34 cellular contexts compared by ENCODE assay signal in the genomic region with DNA sequence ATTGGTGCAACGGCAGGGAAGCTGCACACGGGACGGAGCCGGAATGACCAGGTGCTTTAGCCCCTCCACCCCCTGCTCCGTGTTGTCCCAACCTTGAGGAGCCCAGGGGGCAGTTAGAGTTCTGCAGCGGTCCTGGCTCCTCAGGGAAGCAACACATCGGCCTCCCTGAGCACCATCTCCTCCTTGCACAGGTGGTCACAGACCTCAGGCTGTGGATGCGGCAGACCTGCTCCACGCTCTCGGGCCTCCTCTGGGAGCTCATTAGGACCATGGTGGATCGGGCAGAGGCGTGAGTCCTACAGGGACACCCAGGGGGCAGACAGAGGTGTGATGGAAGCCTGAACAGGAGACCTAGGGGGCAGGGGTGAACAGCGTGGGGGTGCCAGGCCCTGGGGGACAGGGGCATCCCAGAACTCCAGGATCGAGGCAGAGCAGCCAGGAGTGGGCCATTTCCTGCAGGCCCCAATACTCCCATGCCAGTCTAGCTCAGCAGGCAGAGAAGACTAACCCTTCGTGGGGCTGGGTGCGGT.
"Had no signal": no experiment of that assay in that cellular context is flagged by ENCODE, and none has a peak within 500 bp of the region (broad histone marks: within the 10 kb centered on the region; RNA-seq: fewer than 3 reads in every experiment).

No MANE protein-coding gene starts in this region.

- H3K27me3 Mint-ChIP-seq: activated B cell treated with CpG ODN at 0.5 μM for 24 hours; activated CD4-positive, alpha-beta memory T cell treated with anti-CD3 and anti-CD28 coated beads for 36 hours; activated CD4-positive, alpha-beta T cell treated with anti-CD3 and anti-CD28 coated beads, Interleukin-2, amount 10 ng/mL, durations not matched to agents 24 days and 14 days; activated CD8-positive, alpha-beta T cell treated with anti-CD3 and anti-CD28 coated beads for 36 hours; activated naive CD4-positive, alpha-beta T cell treated with anti-CD3 and anti-CD28 coated beads, Interleukin-2, amount 10 ng/mL, durations not matched to agents 7 days and 5 days; activated naive CD4-positive, alpha-beta T cell treated with anti-CD3 and anti-CD28 coated beads, Interleukin-2, amount 50 U/mL, for 24 hours; activated naive CD8-positive, alpha-beta T cell; activated naive CD8-positive, alpha-beta T cell treated with anti-CD3 and anti-CD28 coated beads, Interleukin-2, amount 10 ng/mL, durations not matched to agents 7 days and 5 days; activated naive CD8-positive, alpha-beta T cell treated with anti-CD3 and anti-CD28 coated beads, Interleukin-2, amount 50 U/mL, for 24 hours; brain; central memory CD8-positive, alpha-beta T cell had no signal

- DNase-seq: activated B cell treated with CpG ODN at 0.5 μM for 24 hours; activated CD4-positive, alpha-beta memory T cell treated with anti-CD3 and anti-CD28 coated beads for 36 hours; activated CD4-positive, alpha-beta T cell treated with anti-CD3 and anti-CD28 coated beads for 4 hours; activated CD4-positive, alpha-beta T cell treated with anti-CD3 and anti-CD28 coated beads, Interleukin-2, amount 10 ng/mL, durations not matched to agents 24 days and 14 days; activated CD4-positive, alpha-beta T cell treated with anti-CD3 and anti-CD28 coated beads, Interleukin-2, amount 50 U/mL, for 1 hour; activated CD4-positive, alpha-beta T cell treated with anti-CD3 and anti-CD28 coated beads, Interleukin-2, amount 50 U/mL, for 4 hours; activated CD4-positive, CD25-positive, alpha-beta regulatory T cell treated with anti-CD3 and anti-CD28 coated beads, Interleukin-2, amount 50 U/mL, for 72 hours; activated CD8-positive, alpha-beta memory T cell treated with anti-CD3 and anti-CD28 coated beads, Interleukin-2, amount 50 U/mL, for 4 hours; activated CD8-positive, alpha-beta T cell treated with anti-CD3 and anti-CD28 coated beads for 36 hours; activated effector memory CD4-positive, alpha-beta T cell treated with Interleukin-2 at 50 U/mL for 16 hours; activated gamma-delta T cell; activated naive CD4-positive, alpha-beta T cell treated with anti-CD3 and anti-CD28 coated beads, Interleukin-2, amount 10 ng/mL, durations not matched to agents 7 days and 5 days; activated naive CD4-positive, alpha-beta T cell treated with Interleukin-2 at 50 U/mL for 16 hours; activated naive CD8-positive, alpha-beta T cell treated with anti-CD3 and anti-CD28 coated beads, Interleukin-2, amount 10 ng/mL, durations not matched to agents 7 days and 5 days; activated naive CD8-positive, alpha-beta T cell treated with anti-CD3 and anti-CD28 coated beads, Interleukin-2, amount 50 U/mL, for 24 hours; activated T-cell treated with anti-CD3 and anti-CD28 coated beads for 4 hours; activated T-cell treated with anti-CD3 and anti-CD28 coated beads, Interleukin-2, amount 50 U/mL, for 1 hour; activated T-cell treated with anti-CD3 and anti-CD28 coated beads, Interleukin-2, amount 50 U/mL, for 4 hours; amygdala; anterior cingulate cortex; caudate nucleus; T-helper 1 cell; T-helper 2 cell; T-helper 9 cell had no signal

- H3K9me3 ChIP-seq: ascending aorta had no signal

- H3K36me3 ChIP-seq: cardiac muscle cell had no signal

- H3K9me3 Mint-ChIP-seq: activated B cell treated with CpG ODN at 0.5 μM for 24 hours; activated CD4-positive, alpha-beta memory T cell treated with anti-CD3 and anti-CD28 coated beads for 36 hours; activated CD4-positive, alpha-beta T cell treated with anti-CD3 and anti-CD28 coated beads, Interleukin-2, amount 10 ng/mL, durations not matched to agents 24 days and 14 days; activated CD8-positive, alpha-beta T cell treated with anti-CD3 and anti-CD28 coated beads for 36 hours; activated naive CD4-positive, alpha-beta T cell treated with anti-CD3 and anti-CD28 coated beads, Interleukin-2, amount 10 ng/mL, durations not matched to agents 7 days and 5 days; activated naive CD4-positive, alpha-beta T cell treated with anti-CD3 and anti-CD28 coated beads, Interleukin-2, amount 50 U/mL, for 24 hours; activated naive CD8-positive, alpha-beta T cell treated with anti-CD3 and anti-CD28 coated beads, Interleukin-2, amount 10 ng/mL, durations not matched to agents 7 days and 5 days; activated naive CD8-positive, alpha-beta T cell treated with anti-CD3 and anti-CD28 coated beads, Interleukin-2, amount 50 U/mL, for 24 hours; activated T-cell treated with anti-CD3 and anti-CD28 coated beads, Interleukin-2, amount 50 U/mL, for 4 hours; activated T-helper 2 cell treated with anti-CD3 and anti-CD28 coated beads, Interferon-gamma antibody, Interleukin-2, Interleukin-4, amounts not matched to agents 10 μg/mL and 5 μg/mL and 100 μg/mL, durations not matched to agents 14 hours and 24 hours and 36 hours; brain; central memory CD8-positive, alpha-beta T cell; T-helper 1 cell treated with Interleukin-12 subunit alpha and Interleukin-12 subunit beta and Interleukin-4 antibody, amounts not matched to agents 30 μg/mL and 1 μg/mL, for 36 hours; T-helper 2 cell treated with Interferon-gamma antibody and Interleukin-4, amounts not matched to agents 5 μg/mL and 100 μg/mL, for 36 hours had no signal

- H3K27ac Mint-ChIP-seq: activated B cell treated with CpG ODN at 0.5 μM for 24 hours; activated CD4-positive, alpha-beta memory T cell treated with anti-CD3 and anti-CD28 coated beads for 36 hours; activated CD4-positive, alpha-beta T cell treated with anti-CD3 and anti-CD28 coated beads, Interleukin-2, amount 10 ng/mL, durations not matched to agents 24 days and 14 days; activated CD8-positive, alpha-beta T cell treated with anti-CD3 and anti-CD28 coated beads for 36 hours; activated naive CD4-positive, alpha-beta T cell treated with anti-CD3 and anti-CD28 coated beads, Interleukin-2, amount 10 ng/mL, durations not matched to agents 7 days and 5 days; activated naive CD4-positive, alpha-beta T cell treated with anti-CD3 and anti-CD28 coated beads, Interleukin-2, amount 50 U/mL, for 24 hours; activated naive CD8-positive, alpha-beta T cell; activated naive CD8-positive, alpha-beta T cell treated with anti-CD3 and anti-CD28 coated beads, Interleukin-2, amount 10 ng/mL, durations not matched to agents 7 days and 5 days; activated naive CD8-positive, alpha-beta T cell treated with anti-CD3 and anti-CD28 coated beads, Interleukin-2, amount 50 U/mL, for 24 hours; activated T-helper 2 cell treated with anti-CD3 and anti-CD28 coated beads, Interferon-gamma antibody, Interleukin-2, Interleukin-4, amounts not matched to agents 10 μg/mL and 5 μg/mL and 100 μg/mL, durations not matched to agents 14 hours and 24 hours and 36 hours; brain; T-helper 1 cell treated with Interleukin-12 subunit alpha and Interleukin-12 subunit beta and Interleukin-4 antibody, amounts not matched to agents 30 μg/mL and 1 μg/mL, for 36 hours; T-helper 2 cell treated with Interferon-gamma antibody and Interleukin-4, amounts not matched to agents 5 μg/mL and 100 μg/mL, for 36 hours had no signal

- H3K36me3 Mint-ChIP-seq: activated CD4-positive, alpha-beta memory T cell treated with anti-CD3 and anti-CD28 coated beads for 36 hours; activated naive CD8-positive, alpha-beta T cell had no signal

- H3K27me3 ChIP-seq: ascending aorta, cardiac muscle cell had no signal

- H3K27ac ChIP-seq: ascending aorta, cardiac muscle cell, VCaP had no signal

- H3K4me1 ChIP-seq: ascending aorta had no signal

- H3K4me1 Mint-ChIP-seq: activated CD4-positive, alpha-beta T cell treated with anti-CD3 and anti-CD28 coated beads, Interleukin-2, amount 10 ng/mL, durations not matched to agents 24 days and 14 days; activated naive CD4-positive, alpha-beta T cell treated with anti-CD3 and anti-CD28 coated beads, Interleukin-2, amount 50 U/mL, for 24 hours; activated naive CD8-positive, alpha-beta T cell treated with anti-CD3 and anti-CD28 coated beads, Interleukin-2, amount 10 ng/mL, durations not matched to agents 7 days and 5 days; activated naive CD8-positive, alpha-beta T cell treated with anti-CD3 and anti-CD28 coated beads, Interleukin-2, amount 50 U/mL, for 24 hours had no signal

- H3K4me3 ChIP-seq: ascending aorta, cardiac muscle cell had no signal

- ATAC-seq: activated CD8-positive, alpha-beta T cell treated with anti-CD3 and anti-CD28 coated beads for 36 hours; activated naive CD8-positive, alpha-beta T cell treated with anti-CD3 and anti-CD28 coated beads, Interleukin-2, amount 50 U/mL, for 24 hours; activated T-cell treated with anti-CD3 and anti-CD28 coated beads, Interleukin-2, amount 50 U/mL, for 4 hours had no signal

- H3K4me3 Mint-ChIP-seq: activated B cell treated with CpG ODN at 0.5 μM for 24 hours; activated CD4-positive, alpha-beta memory T cell treated with anti-CD3 and anti-CD28 coated beads for 36 hours; activated CD4-positive, alpha-beta T cell treated with anti-CD3 and anti-CD28 coated beads, Interleukin-2, amount 10 ng/mL, durations not matched to agents 24 days and 14 days; activated CD8-positive, alpha-beta T cell treated with anti-CD3 and anti-CD28 coated beads for 36 hours; activated naive CD4-positive, alpha-beta T cell treated with anti-CD3 and anti-CD28 coated beads, Interleukin-2, amount 10 ng/mL, durations not matched to agents 7 days and 5 days; activated naive CD4-positive, alpha-beta T cell treated with anti-CD3 and anti-CD28 coated beads, Interleukin-2, amount 50 U/mL, for 24 hours; activated naive CD8-positive, alpha-beta T cell; activated naive CD8-positive, alpha-beta T cell treated with anti-CD3 and anti-CD28 coated beads, Interleukin-2, amount 10 ng/mL, durations not matched to agents 7 days and 5 days; activated naive CD8-positive, alpha-beta T cell treated with anti-CD3 and anti-CD28 coated beads, Interleukin-2, amount 50 U/mL, for 24 hours; activated T-cell treated with anti-CD3 and anti-CD28 coated beads, Interleukin-2, amount 50 U/mL, for 4 hours; brain; central memory CD8-positive, alpha-beta T cell; T-helper 1 cell treated with Interleukin-12 subunit alpha and Interleukin-12 subunit beta and Interleukin-4 antibody, amounts not matched to agents 30 μg/mL and 1 μg/mL, for 36 hours; T-helper 2 cell treated with Interferon-gamma antibody and Interleukin-4, amounts not matched to agents 5 μg/mL and 100 μg/mL, for 36 hours had no signal
